In the genomic region with DNA sequence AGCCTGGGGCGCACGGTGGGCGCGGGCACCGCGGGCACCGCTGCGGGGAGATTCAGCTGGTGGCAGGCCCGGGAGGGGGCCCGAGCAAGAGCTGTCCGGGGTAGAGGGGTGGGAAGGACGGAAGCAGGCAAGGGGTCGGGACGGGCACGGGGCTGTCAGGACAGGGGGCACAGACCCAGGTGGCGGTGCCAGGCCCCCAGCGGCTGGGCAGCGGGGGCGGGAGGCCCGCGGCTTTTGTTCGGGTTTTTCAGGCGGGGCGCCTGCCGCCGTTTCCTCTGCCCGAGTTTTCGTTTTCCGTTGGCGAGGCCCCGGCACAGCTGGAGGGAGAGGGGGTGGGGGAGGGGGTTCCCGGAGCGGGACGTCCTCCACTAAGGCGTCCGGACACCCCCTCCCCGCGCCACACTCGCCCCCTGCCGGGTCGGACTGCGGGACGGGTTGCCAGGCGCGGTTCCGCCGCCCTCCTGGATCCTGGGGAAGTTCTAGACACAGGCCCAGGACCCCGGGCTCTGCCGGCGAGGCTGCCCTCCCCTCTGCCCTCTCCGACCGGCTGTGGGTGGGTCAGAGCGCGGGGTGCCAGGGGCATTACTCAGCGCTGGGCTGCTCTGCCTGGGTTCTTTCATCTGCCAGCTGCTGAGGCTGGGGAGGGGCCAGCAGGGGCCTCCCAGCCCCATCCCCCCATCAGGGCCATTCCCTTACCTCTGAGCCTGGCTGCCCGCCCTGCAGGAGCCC, we compare ENCODE assay signal across 8 cellular contexts. TPM values are rescaled to one million over a fixed set of nuclear protein-coding genes. Genes with fewer than 3 reads are reported as not detected.
DNase-seq lines count a peak whose midpoint lies in the region; ATAC-seq and TF ChIP-seq lines count a peak whose summit lies in the region.

No MANE protein-coding gene starts in this region.

- peak overlapping the region; percentile 96 for H3K27ac ChIP-seq in BLaER1

- H3K4me3 ChIP-seq in BLaER1 (peak overlapping the region; percentile 93), astrocyte of the cerebellum (ENCODE audit: low read depth, low read length) (peak overlapping the region; percentile 83), iPS-11a (ENCODE audit: low read depth, low read length) (peak overlapping the region; percentile 63)

- H3K27me3 ChIP-seq in BLaER1, result no peaks in the 10 kb centered on the region

- peaks cover 54% of the 10 kb centered on the region for H4K20me1 ChIP-seq in BLaER1

- H3K36me3 ChIP-seq in BLaER1, result peaks cover 29% of the 10 kb centered on the region

- no peak for ATAC-seq in HG02885 (IDR thresholded peaks at IDR 0.05; ENCODE audit: poor library complexity, unreplicated experiment)

- peak overlapping the region; percentile 88 for H3K4me2 ChIP-seq in BLaER1

- peaks cover 1 to 7% (median 4%) of the 10 kb centered on the region in 3 donors for H3K4me1 Mint-ChIP-seq in IgD-negative memory B cell

- in situ Hi-C loops in astrocyte of the cerebellum (cut with HindIII; ENCODE audit: low sequenced_read_pairs), result no loop called here

- no peaks in the 10 kb centered on the region for H3K9me3 Mint-ChIP-seq in IgD-negative memory B cell

- no peaks in the 10 kb centered on the region for H3K9me3 ChIP-seq in BLaER1

- H3K27ac Mint-ChIP-seq in IgD-negative memory B cell, result no peak overlapping the region

- no peak for TF ChIP-seq CTCF in astrocyte of the cerebellum (IDR thresholded peaks at IDR 0.05; ENCODE audit: low read depth, low read length, missing control alignments)

- H3K27me3 Mint-ChIP-seq in IgD-negative memory B cell, result peaks cover 32% of the 10 kb centered on the region

- DNase-seq in astrocyte of the cerebellum (ENCODE audit: low read depth) (no peak), putamen (ENCODE audit: low spot score) (peak; percentile 89), NCI-H146 (lab: John Stamatoyannopoulos, UW) (no peak), NCI-H1092 (lab: John Stamatoyannopoulos, UW) (no peak)

- H3K36me3 Mint-ChIP-seq in IgD-negative memory B cell, result peaks cover 4% of the 10 kb centered on the region

- H3K4me1 ChIP-seq in BLaER1, result peaks cover 81% of the 10 kb centered on the region

- peak overlapping the region; percentile 93 for H3K9ac ChIP-seq in BLaER1

- H3K4me3 Mint-ChIP-seq in IgD-negative memory B cell, result peak overlapping the region in 3 of 4 donors; percentile 38 to 74 (median 67)

RNA-seq across cellular contexts. Expression of gene ARHGAP23, which starts 0.5 kb away (rescaled TPM):
- not detected for polyA plus RNA-seq in IgD-negative memory B cell
